14 cellular contexts compared by ENCODE assay signal in genomic region chr4:81523672-81524436, GRCh38. TPM values are rescaled to one million over a fixed set of nuclear protein-coding genes. Genes with fewer than 3 reads are reported as not detected.
A peak's percentile ranks its signal among the peaks of the same experiment; 100 is the strongest.
DNase-seq lines count a peak whose midpoint lies in the region; ATAC-seq, FAIRE-seq and TF ChIP-seq lines count a peak whose summit lies in the region.
"Had no signal": no experiment of that assay in that cellular context is flagged by ENCODE, and none has a peak within 500 bp of the region (broad histone marks: within the 10 kb centered on the region; RNA-seq: fewer than 3 reads in every experiment).

No MANE protein-coding gene starts in this region.

- no peak for FAIRE-seq in GM12891 (lab: Jason Lieb, UNC)

- POLR2A ChIA-PET in PC-3 (lab: Charles Lee; ENCODE audit: unreplicated experiment), result no interaction called here

- DNase-seq in GM12891 (ENCODE audit: insufficient read length, low spot score), result peak; percentile 1
- no peak for DNase-seq in OCI-M1 (lab: John Stamatoyannopoulos, UW)
- no peak for DNase-seq in stomach
- DNase-seq in PC-3, result no peak
- DNase-seq in MG63, result no peak
- DNase-seq: activated CD8-positive, alpha-beta T cell treated with anti-CD3 and anti-CD28 coated beads for 36 hours; AML-193; NCI-H524 treated with DMSO at 0.1 percent for 48 hours; SW 1271 had no signal

- CTCF ChIA-PET in PC-3 (lab: Charles Lee), result no interaction called here

- ATAC-seq in GM21367 (IDR thresholded peaks at IDR 0.05; ENCODE audit: unreplicated experiment), result peak; percentile 69
- ATAC-seq in HG03457 (IDR thresholded peaks at IDR 0.05; ENCODE audit: unreplicated experiment), result peak; percentile 66
- no peak for ATAC-seq in PC-3
- ATAC-seq: activated CD8-positive, alpha-beta T cell treated with anti-CD3 and anti-CD28 coated beads for 36 hours had no signal

- H3K9me3 ChIP-seq in stomach, result peaks cover 0 to 15% (median 7%) of the 10 kb centered on the region in 4 donors
- H3K9me3 ChIP-seq in PC-3 (ENCODE audit: low read length), result no peaks in the 10 kb centered on the region
- H3K9me3 ChIP-seq in MG63, result no peaks in the 10 kb centered on the region

- no peak overlapping the region for H2AFZ ChIP-seq in PC-3 (ENCODE audit: low read length)

- no peak overlapping the region for H3K4me2 ChIP-seq in PC-3 (ENCODE audit: low read length)

- no peak overlapping the region for H3K4me3 ChIP-seq in stomach
- no peak overlapping the region for H3K4me3 ChIP-seq in PC-3 (ENCODE audit: low read length)
- no peak overlapping the region for H3K4me3 ChIP-seq in MG63
- H3K4me3 ChIP-seq: skin epidermis had no signal

- no peak overlapping the region for H3K9ac ChIP-seq in PC-3 (ENCODE audit: low read length)

- H3K27ac ChIP-seq in layer of hippocampus (ENCODE audit: low read depth, low read length) (peak overlapping the region; percentile 82), stomach (no peak overlapping the region), PC-3 (ENCODE audit: low read length) (no peak overlapping the region)
- H3K27ac ChIP-seq: skin epidermis had no signal

- H3K27me3 ChIP-seq in layer of hippocampus (ENCODE audit: control insufficient read depth, insufficient read depth, low read length) (no peaks in the 10 kb centered on the region), stomach (no peaks in the 10 kb centered on the region), PC-3 (ENCODE audit: low read length) (peaks cover 14% of the 10 kb centered on the region; the same call in 1 of the 2 replicates), MG63 (no peaks in the 10 kb centered on the region)

- TF ChIP-seq EP300 in stomach (IDR thresholded peaks at IDR 0.05), result no peak

- TF ChIP-seq POLR2A in GM12891 (IDR thresholded peaks at IDR 0.05; ENCODE audit: low read depth, low read length), result no peak
- TF ChIP-seq POLR2A in stomach (IDR thresholded peaks at IDR 0.05), result no peak

- no peaks in the 10 kb centered on the region for H3K79me2 ChIP-seq in PC-3 (ENCODE audit: low read length)

- no peak for TF ChIP-seq CTCF in stomach (IDR thresholded peaks at IDR 0.05)
- TF ChIP-seq CTCF in PC-3 (conservative IDR thresholded peaks at IDR 0.05; ENCODE audit: low read depth, low read length), result no peak

- no TSS peak for BruUV-seq in PC-3 (replicated peaks; lab: Mats Ljungman, UMichigan)

- no peaks in the 10 kb centered on the region for H3K36me3 ChIP-seq in stomach
- H3K36me3 ChIP-seq in PC-3 (ENCODE audit: low read depth, low read length), result no peaks in the 10 kb centered on the region
- H3K36me3 ChIP-seq in MG63, result no peaks in the 10 kb centered on the region

- H4K20me1 ChIP-seq in PC-3 (ENCODE audit: low read length), result no peaks in the 10 kb centered on the region

- WGBS in stomach, 5 donors, result 93 to 98% (median 96%) methylated on average over 2 of the region's 2 CpGs

- H3K4me1 ChIP-seq in stomach (peaks cover 0 to 5% (median 2%) of the 10 kb centered on the region in 4 donors), PC-3 (ENCODE audit: insufficient read depth, low read length) (no peaks in the 10 kb centered on the region)

- intact Hi-C loops in stomach (cut with DNase I; ENCODE audit: low total_unique reads) (no loop called here), PC-3 (cut with micrococcal nuclease) (no loop called here)

- H3F3A ChIP-seq in PC-3 (ENCODE audit: low read length, unreplicated experiment), result no peaks in the 10 kb centered on the region

- H3K9me2 ChIP-seq in PC-3 (replicated peaks; ENCODE audit: low read length), result no peaks in the 10 kb centered on the region

TF ChIP-seq in GM12891, 5 proteins besides CTCF, POLR2A, EP300 and RAD21:
- TF ChIP-seq SPI1 (IDR thresholded peaks at IDR 0.05; ENCODE audit: low read depth, low read length) (no peak), POLR2AphosphoS5 (IDR thresholded peaks at IDR 0.05; ENCODE audit: low read depth, low read length) (no peak), PAX5 (IDR thresholded peaks at IDR 0.05; ENCODE audit: insufficient read depth, low read length, severe bottlenecking) (no peak), TAF1 (IDR thresholded peaks at IDR 0.05; ENCODE audit: low read depth, low read length) (no peak), POU2F2 (IDR thresholded peaks at IDR 0.05; ENCODE audit: low read depth, low read length) (no peak)
TF ChIP-seq in GM12891: peak in this region for 0.

RNA-seq across cellular contexts. Expression of gene RASGEF1B, which starts 52.1 kb away (rescaled TPM):
- 0.05 TPM for polyA plus RNA-seq in GM12891 (2012; ENCODE audit: low read depth, missing spikeins)
- total RNA-seq in stomach (10 to 100 TPM in 2 of 5 donors, 1 to 10 TPM in 3; 7.1 to 56.8 (median 9.6) TPM), PC-3 (2014; rRNA removed) (1.4 TPM in 2 replicates)
- 10 to 100 TPM in 1 of 3 donors, 1 to 10 TPM in 2; 5.4 to 11.6 (median 6.8) TPM for polyA plus RNA-seq in stomach
- 0.53 TPM in 1 of 2 replicates, not detected in the other for total RNA-seq in MG63 (2014; rRNA removed; shearing (Covaris generic); ENCODE audit: low replicate concordance)
- total RNA-seq: G401 had no signal
